15 cellular contexts compared by ENCODE assay signal in the genomic region with DNA sequence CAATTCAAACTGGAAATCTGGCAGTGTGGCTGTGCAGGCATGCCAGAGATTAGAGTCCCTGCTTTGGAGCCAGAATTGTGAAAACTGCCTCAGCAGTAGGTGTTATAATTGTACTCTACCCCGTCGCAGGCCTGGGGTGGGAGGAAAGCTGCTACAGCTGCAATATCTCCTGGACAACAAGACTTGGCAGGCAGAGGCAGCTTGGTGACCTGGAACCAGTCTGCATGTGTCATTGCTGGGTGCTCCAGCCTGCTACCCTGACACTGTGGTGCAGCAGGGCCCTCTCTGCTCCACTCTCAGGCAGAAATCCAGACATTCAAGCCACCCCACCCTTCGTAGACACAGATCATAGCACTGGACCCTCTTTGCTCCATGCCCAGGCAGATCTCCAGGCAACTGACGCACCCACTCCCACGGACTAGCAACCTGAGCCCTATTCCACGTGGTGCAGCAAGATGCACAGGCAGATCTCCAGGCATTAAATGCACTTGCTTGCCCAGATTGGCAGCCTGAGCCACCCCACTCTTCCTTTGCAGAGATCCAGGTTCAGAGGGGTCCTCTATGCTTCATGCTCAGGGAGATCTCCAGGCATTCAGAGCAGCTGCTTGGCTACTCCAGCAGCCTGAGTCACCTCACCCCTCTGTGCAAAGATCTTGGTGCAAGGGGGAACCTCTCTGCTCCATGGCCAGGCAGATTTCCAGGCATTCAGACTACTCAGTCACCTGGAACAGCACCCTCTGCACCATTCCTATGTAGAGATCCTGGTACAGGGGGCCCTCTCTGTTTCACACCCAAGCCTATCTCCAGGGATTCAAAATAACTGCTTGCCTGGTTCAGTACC.
A peak's percentile ranks its signal among the peaks of the same experiment; 100 is the strongest.
DNase-seq lines count a peak whose midpoint lies in the region; ATAC-seq, FAIRE-seq and TF ChIP-seq lines count a peak whose summit lies in the region.
"Had no signal": no experiment of that assay in that cellular context is flagged by ENCODE, and none has a peak within 500 bp of the region (broad histone marks: within the 10 kb centered on the region; RNA-seq: fewer than 3 reads in every experiment).

No MANE protein-coding gene starts in this region.

- no peaks in the 10 kb centered on the region for H3K9me3 ChIP-seq in H1 (ENCODE audit: insufficient read depth in 2 of 2, low read depth in 1 of 2, low read length in 1 of 2)
- no peaks in the 10 kb centered on the region for H3K9me3 ChIP-seq in upper lobe of right lung
- H3K9me3 ChIP-seq: thoracic aorta had no signal

- no peak overlapping the region for H4K5ac ChIP-seq in H1 (ENCODE audit: insufficient read length, low read depth, low read length)

- H4K8ac ChIP-seq in H1 (ENCODE audit: extremely low read depth, insufficient read depth, low read length), result no peak overlapping the region

- H3K4me1 ChIP-seq in H1 (replicated peaks in 1 of 4; ENCODE audit: control insufficient read depth in 3 of 4, insufficient read depth in 4 of 4, low read length in 3 of 4), result no peaks in the 10 kb centered on the region; a peak in 2 of 7 replicates
- no peaks in the 10 kb centered on the region for H3K4me1 ChIP-seq in upper lobe of right lung
- H3K4me1 ChIP-seq: left lung had no signal

- H3K4me2 ChIP-seq in H1 (ENCODE audit: insufficient read depth in 1 of 2, low read depth in 2 of 2, low read length in 2 of 2), result no peak overlapping the region

- peaks cover 32% of the 10 kb centered on the region for H3K36me3 Mint-ChIP-seq in activated naive CD8-positive, alpha-beta T cell
- H3K36me3 Mint-ChIP-seq in activated naive CD8-positive, alpha-beta T cell treated with anti-CD3 and anti-CD28 coated beads for 36 hours, result peaks cover 43% of the 10 kb centered on the region

- POLR2A ChIA-PET in H1 (lab: Charles Lee; ENCODE audit: partially characterized antibody), result no interaction called here

- ATAC-seq in upper lobe of right lung, result peak; percentile 16
- ATAC-seq: left lung, T-cell had no signal

- H3K27ac ChIP-seq in H1 (ENCODE audit: low read depth, low read length) (peak overlapping the region; percentile 7; the same call in 1 of the 2 replicates), upper lobe of right lung (no peak overlapping the region)
- H3K27ac ChIP-seq: left lung, thoracic aorta had no signal

- peaks cover 0 to 2% of the 10 kb centered on the region in 2 experiments for H4K20me1 ChIP-seq in H1 (replicated peaks in 1 of 2; ENCODE audit: control insufficient read depth in 1 of 2, insufficient read depth in 2 of 2, low read length in 2 of 2)

- H3K9ac ChIP-seq in H1 (replicated peaks in 1 of 4; ENCODE audit: extremely low read depth in 1 of 4, low read depth in 3 of 4, low read length in 3 of 4), result no peak overlapping the region

- TF ChIP-seq EP300 in H1 (IDR thresholded peaks at IDR 0.05; ENCODE audit: borderline replicate concordance in 1 of 2, low read depth in 2 of 2, low read length in 2 of 2), result no peak

- H3K14ac ChIP-seq in H1 (ENCODE audit: insufficient read length), result no peak overlapping the region

- H3K23ac ChIP-seq in H1 (ENCODE audit: insufficient read length), result no peak overlapping the region

- H3K4ac ChIP-seq in H1 (replicated peaks; ENCODE audit: insufficient read length, low read depth, low read length), result no peak overlapping the region

- WGBS in H1 (ENCODE audit: extremely low coverage in 1 of 2, insufficient coverage in 1 of 2, insufficient read length in 1 of 2, insufficient replicate concordance in 2 of 2, low coverage in 1 of 2, low lambda C conversion rate in 2 of 2, missing lambda C conversion rate in 1 of 2), 2 experiments, result 92% methylated on average over 6 of the region's 6 CpGs; no CpG with 5 or more reads in 1 of the 2 experiments

- no peak overlapping the region for H4K91ac ChIP-seq in H1 (replicated peaks; ENCODE audit: insufficient read length, low read length)

- H3K4me3 ChIP-seq in H1 (ENCODE audit: extremely low read depth in 1 of 4, insufficient read depth in 2 of 4, low read depth in 3 of 4, low read length in 4 of 4) (no peak overlapping the region), upper lobe of right lung (no peak overlapping the region)
- H3K4me3 ChIP-seq: left lung, thoracic aorta had no signal

- peak overlapping the region; percentile 34 for H3K27ac Mint-ChIP-seq in activated naive CD8-positive, alpha-beta T cell
- no peak overlapping the region for H3K27ac Mint-ChIP-seq in activated naive CD8-positive, alpha-beta T cell treated with anti-CD3 and anti-CD28 coated beads for 36 hours
- H3K27ac Mint-ChIP-seq: activated T-cell treated with anti-CD3 and anti-CD28 coated beads, Interleukin-2, amount 50 U/mL, for 24 hours had no signal

- H3K23me2 ChIP-seq in H1 (ENCODE audit: low read depth, low read length), result no peaks in the 10 kb centered on the region

- TF ChIP-seq POLR2A in H1 (IDR thresholded peaks at IDR 0.05; ENCODE audit: control extremely low read depth in 1 of 2, low read depth in 2 of 2, low read length in 2 of 2) (no peak), GM12892 (IDR thresholded peaks at IDR 0.05; ENCODE audit: low read depth, low read length) (no peak)

- H3K27me3 Mint-ChIP-seq in activated naive CD8-positive, alpha-beta T cell, result no peaks in the 10 kb centered on the region
- no peaks in the 10 kb centered on the region for H3K27me3 Mint-ChIP-seq in activated naive CD8-positive, alpha-beta T cell treated with anti-CD3 and anti-CD28 coated beads for 36 hours
- H3K27me3 Mint-ChIP-seq: activated T-cell treated with anti-CD3 and anti-CD28 coated beads, Interleukin-2, amount 50 U/mL, for 24 hours; T-cell had no signal

- H3K9me3 Mint-ChIP-seq in activated naive CD8-positive, alpha-beta T cell (ENCODE audit: low read depth), result peaks cover 8% of the 10 kb centered on the region
- peaks cover 20% of the 10 kb centered on the region for H3K9me3 Mint-ChIP-seq in activated naive CD8-positive, alpha-beta T cell treated with anti-CD3 and anti-CD28 coated beads for 36 hours

- no peak overlapping the region for H2AK5ac ChIP-seq in H1 (ENCODE audit: low read depth, low read length)

- TF ChIP-seq CTCF in H1 (IDR thresholded peaks at IDR 0.05; ENCODE audit: control extremely low read depth in 1 of 3, insufficient read depth in 1 of 3, low read depth in 1 of 3, low read length in 3 of 3), result no peak
- TF ChIP-seq CTCF in upper lobe of right lung (IDR thresholded peaks at IDR 0.05), result no peak

- H3K56ac ChIP-seq in H1 (replicated peaks; ENCODE audit: insufficient read length, low read depth, low read length), result no peak overlapping the region

- H3K27me3 ChIP-seq in H1 (replicated peaks in 1 of 4; ENCODE audit: control insufficient read depth in 3 of 4, extremely low read depth in 1 of 4, insufficient read depth in 3 of 4, low read length in 3 of 4) (no peaks in the 10 kb centered on the region), upper lobe of right lung (no peaks in the 10 kb centered on the region)
- H3K27me3 ChIP-seq: left lung had no signal

- intact Hi-C loops in upper lobe of right lung (cut with DNase I), result no loop called here

- TF ChIP-seq RAD21 in H1 (IDR thresholded peaks at IDR 0.05 in 1 of 2, conservative IDR thresholded peaks at IDR 0.05 in 1 of 2; ENCODE audit: low read depth in 2 of 2, low read length in 2 of 2), result no peak

- peak overlapping the region; percentile 5; the same call in 1 of the 2 replicates for H2BK5ac ChIP-seq in H1 (ENCODE audit: low read depth, low read length)

- no peak overlapping the region for H3K4me3 Mint-ChIP-seq in activated naive CD8-positive, alpha-beta T cell
- no peak overlapping the region for H3K4me3 Mint-ChIP-seq in activated naive CD8-positive, alpha-beta T cell treated with anti-CD3 and anti-CD28 coated beads for 36 hours
- H3K4me3 Mint-ChIP-seq: activated T-cell treated with anti-CD3 and anti-CD28 coated beads, Interleukin-2, amount 50 U/mL, for 24 hours; T-cell had no signal

- H3K36me3 ChIP-seq in H1 (ENCODE audit: control insufficient read depth in 2 of 4, insufficient read depth in 4 of 4, low read length in 3 of 4) (peaks cover 0 to 9% (median 0%) of the 10 kb centered on the region in 4 experiments; a peak in 1 of 8 replicates), upper lobe of right lung (peaks cover 10% of the 10 kb centered on the region)
- H3K36me3 ChIP-seq: thoracic aorta had no signal

- peaks cover 0 to 23% of the 10 kb centered on the region in 2 experiments; a peak in 2 of 4 replicates for H3K79me2 ChIP-seq in H1 (ENCODE audit: control insufficient read depth in 1 of 2, insufficient read depth in 2 of 2, low read length in 2 of 2)

- no peak overlapping the region for H2BK20ac ChIP-seq in H1 (ENCODE audit: low read length)

- no peaks in the 10 kb centered on the region for H3K79me1 ChIP-seq in H1 (ENCODE audit: low read depth, low read length)

- H3K4me1 Mint-ChIP-seq in activated naive CD8-positive, alpha-beta T cell (ENCODE audit: low read depth), result peaks cover 9% of the 10 kb centered on the region
- peaks cover 13% of the 10 kb centered on the region for H3K4me1 Mint-ChIP-seq in activated naive CD8-positive, alpha-beta T cell treated with anti-CD3 and anti-CD28 coated beads for 36 hours

- H2BK120ac ChIP-seq in H1 (replicated peaks; ENCODE audit: low read depth, low read length), result no peak overlapping the region

- CTCF ChIA-PET in H1 (lab: Charles Lee; ENCODE audit: partially characterized antibody), result interaction anchor here (1.0 to 1.2 kb wide), 3 partner anchors 10 to 87 kb away, joined by 3 to 4 read pairs (median 3); no protein-coding TSS in a partner anchor

- no peak for FAIRE-seq in H1 (lab: Jason Lieb, UNC)
- no peak for FAIRE-seq in GM12892 (lab: Jason Lieb, UNC)

- H2AFZ ChIP-seq in H1 (ENCODE audit: low read length), result no peak overlapping the region

- no peak for DNase-seq in activated naive CD8-positive, alpha-beta T cell treated with anti-CD3 and anti-CD28 coated beads for 36 hours
- DNase-seq in H1 (ENCODE audit: low read depth in 1 of 2, low spot score in 2 of 2), result no peak
- peak; percentile 56 for DNase-seq in kidney glomerular epithelial cell (lab: John Stamatoyannopoulos, UW)
- no peak for DNase-seq in upper lobe of right lung
- DNase-seq in GM12892 (ENCODE audit: insufficient read length), result no peak
- no peak for DNase-seq in middle frontal gyrus (ENCODE audit: extremely low spot score, low spot score)
- no peak for DNase-seq in RKO (ENCODE audit: low spot score)
- DNase-seq: activated CD4-positive, alpha-beta T cell treated with anti-CD3 and anti-CD28 coated beads for 4 hours; activated T-cell treated with anti-CD3 and anti-CD28 coated beads, Interleukin-2, amount 50 U/mL, for 24 hours; amniotic stem cell; stimulated activated CD4-positive, alpha-beta T cell treated with anti-CD3 and anti-CD28 coated beads, Interleukin-12 subunit alpha, Interleukin-12 subunit beta, amount 100 ng/mL, for 4 hours; T-cell had no signal

- no peak overlapping the region for H3K18ac ChIP-seq in H1 (ENCODE audit: extremely low read depth, low read length)

- H2BK12ac ChIP-seq in H1 (ENCODE audit: low read depth, low read length), result no peak overlapping the region

- H2BK15ac ChIP-seq in H1 (ENCODE audit: low read length), result no peak overlapping the region

TF ChIP-seq in H1, 55 proteins besides CTCF, POLR2A, EP300 and RAD21 (continues in another document):
- no peak for TF ChIP-seq TBP (IDR thresholded peaks at IDR 0.05; ENCODE audit: low read depth, low read length)
